In the genomic region with DNA sequence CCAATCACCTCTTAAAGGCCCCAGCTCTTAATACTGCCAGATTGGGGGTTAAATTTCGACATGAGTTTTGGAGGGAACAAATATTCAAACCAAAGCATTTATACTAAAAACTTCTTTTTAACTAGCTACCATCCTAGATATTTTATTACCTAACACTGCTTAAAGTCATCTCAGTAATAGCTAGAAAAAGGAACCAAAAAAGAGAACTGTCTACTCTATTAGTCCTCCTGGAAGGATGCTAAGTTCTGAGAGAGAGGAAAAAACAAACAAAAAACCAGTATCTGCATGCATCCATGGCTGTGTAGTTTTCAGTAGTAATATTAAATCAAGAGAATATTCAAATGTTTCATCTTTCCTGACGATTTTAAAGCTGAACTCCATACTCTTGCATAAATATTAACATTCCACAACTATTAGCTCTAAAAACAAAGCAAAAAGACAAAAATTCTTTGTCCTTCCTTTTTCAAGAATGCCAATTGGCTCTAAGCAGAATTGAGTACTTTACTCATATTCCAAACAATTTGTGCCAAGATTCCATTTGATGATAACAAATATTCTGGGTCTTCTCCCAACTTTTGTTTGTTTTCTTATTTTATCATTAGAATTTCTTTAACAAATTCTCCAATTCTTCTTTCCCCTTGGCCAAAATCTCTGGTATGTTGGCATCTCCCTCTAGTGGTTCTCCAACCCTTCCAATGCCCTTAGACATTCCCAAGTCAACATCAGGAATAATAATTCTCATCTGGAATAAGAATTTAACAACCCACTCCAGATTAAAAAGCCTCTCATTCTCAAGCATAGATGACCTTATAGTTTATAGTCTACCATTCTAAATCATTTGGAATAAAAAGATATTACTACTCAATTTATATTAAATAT, we compare ENCODE assay signal across 12 cellular contexts.
A peak's percentile ranks its signal among the peaks of the same experiment; 100 is the strongest.
DNase-seq lines count a peak whose midpoint lies in the region; ATAC-seq, FAIRE-seq and TF ChIP-seq lines count a peak whose summit lies in the region.
"Had no signal": no experiment of that assay in that cellular context is flagged by ENCODE, and none has a peak within 500 bp of the region (broad histone marks: within the 10 kb centered on the region; RNA-seq: fewer than 3 reads in every experiment).

No MANE protein-coding gene starts in this region.

- TF ChIP-seq CTCF in VCaP (conservative IDR thresholded peaks at IDR 0.05) (peak; percentile 50), foreskin fibroblast (IDR thresholded peaks at IDR 0.05; ENCODE audit: low read depth, low read length) (peak; percentile 50)

- DNase-seq in foreskin fibroblast (peak in 1 of 2 donors; percentile 31), NCI-H524 treated with DMSO at 0.1 percent for 48 hours (lab: John Stamatoyannopoulos, UW) (no peak)
- DNase-seq in NK-92 treated with Interleukin-12 subunit alpha and Interleukin-12 subunit beta, amount 100 ng/mL, for 24 hours (lab: John Stamatoyannopoulos, UW): no peak
- DNase-seq in stimulated activated CD4-positive, alpha-beta T cell treated with anti-CD3 and anti-CD28 coated beads, Interleukin-4, amount 100 ng/mL, for 1 hour: no peak
- DNase-seq: activated CD4-positive, alpha-beta T cell treated with anti-CD3 and anti-CD28 coated beads for 1 hour; activated gamma-delta T cell; CD8-positive, alpha-beta T cell; NCI-H1694 had no signal

- no peak for TF ChIP-seq POLR2A in GM18505 (IDR thresholded peaks at IDR 0.05; ENCODE audit: borderline replicate concordance, extremely low read depth, insufficient read depth, insufficient read length)

- no peak overlapping the region for H3K27ac ChIP-seq in VCaP

- ATAC-seq in GM18505 (IDR thresholded peaks at IDR 0.05; ENCODE audit: unreplicated experiment) (peak; percentile 53), HG03025 (IDR thresholded peaks at IDR 0.05; ENCODE audit: low FRiP score, unreplicated experiment) (no peak)
- ATAC-seq: CD8-positive, alpha-beta T cell had no signal

- H3K4me3 ChIP-seq in foreskin fibroblast (ENCODE audit: low read depth in 1 of 2, low read length in 2 of 2): no peak overlapping the region

- peak; percentile 11 for FAIRE-seq in A204.1 (lab: Jason Lieb, UNC)
